26 cellular contexts compared by ENCODE assay signal in genomic region chr19:30626567-30626966, GRCh38.
"Had no signal": no experiment of that assay in that cellular context is flagged by ENCODE, and none has a peak within 500 bp of the region (broad histone marks: within the 10 kb centered on the region; RNA-seq: fewer than 3 reads in every experiment).

No MANE protein-coding gene starts in this region.

- ATAC-seq: naive thymus-derived CD8-positive, alpha-beta T cell; natural killer cell treated with Interleukin-12 subunit alpha and Interleukin-12 subunit beta and Interleukin-15 and Interleukin-18, amount 100 ng/mL, for 72 hours; psoas muscle; right cardiac atrium; right lobe of liver; stimulated activated effector memory CD8-positive, alpha-beta T cell treated with anti-CD3 and anti-CD28 coated beads, Interleukin-12 subunit alpha, Interleukin-12 subunit beta, amount 100 ng/mL, for 72 hours; stimulated activated naive B cell treated with anti-CD40 and anti-IgM and Interleukin-4, amounts not matched to agents 10 μg/mL and 1 μg/mL and 100 μg/mL, for 72 hours had no signal

- H3K27me3 ChIP-seq: ovary, right lobe of liver, sigmoid colon, thyroid gland, tibial nerve, upper lobe of left lung, vagina had no signal

- H3K4me1 ChIP-seq: parathyroid adenoma, psoas muscle, right lobe of liver, sigmoid colon, stomach, thyroid gland, upper lobe of left lung, vagina had no signal

- DNase-seq: naive thymus-derived CD8-positive, alpha-beta T cell; nephron progenitor cell; occipital lobe; ovary; posterior cingulate gyrus; psoas muscle; right cardiac atrium; right lobe of liver; sigmoid colon; small intestine; stimulated activated CD4-positive, alpha-beta T cell treated with anti-CD3 and anti-CD28 coated beads, Interleukin-15, amount 100 ng/mL, for 24 hours; stimulated activated CD4-positive, alpha-beta T cell treated with anti-CD3 and anti-CD28 coated beads, Interleukin-2, amount 100 ng/mL, for 24 hours; stimulated activated CD4-positive, alpha-beta T cell treated with anti-CD3 and anti-CD28 coated beads, Interleukin-2, amount 100 ng/mL, for 48 hours; stimulated activated CD4-positive, alpha-beta T cell treated with anti-CD3 and anti-CD28 coated beads, Interleukin-4, amount 100 ng/mL, for 24 hours; stimulated activated naive B cell treated with anti-CD40 and anti-IgM and Interleukin-4, amounts not matched to agents 10 μg/mL and 1 μg/mL and 100 μg/mL, for 72 hours; stimulated activated naive CD4-positive, alpha-beta T cell treated with Interleukin-2 at 50 U/mL for 16 hours; stomach; thyroid gland; trophoblast cell had no signal

- H3K36me3 ChIP-seq: ovary, right lobe of liver, sigmoid colon, stomach, thoracic aorta, thyroid gland, tibial nerve, upper lobe of left lung, vagina had no signal

- H2AFZ ChIP-seq: parathyroid adenoma had no signal

- H3K27ac ChIP-seq: ovary, parathyroid adenoma, psoas muscle, right lobe of liver, sigmoid colon, stomach, thoracic aorta, thyroid gland, tibial nerve, upper lobe of left lung, vagina had no signal

- H3K9me3 ChIP-seq: ovary, psoas muscle, right lobe of liver, thoracic aorta, thyroid gland, vagina had no signal

- H3K9ac ChIP-seq: parathyroid adenoma had no signal

- H3K4me3 ChIP-seq: ovary, psoas muscle, right lobe of liver, sigmoid colon, stomach, thoracic aorta, thyroid gland, tibial nerve, upper lobe of left lung, vagina had no signal
